In genomic region chr2:46988230-46988629, GRCh38 we compare ENCODE assay signal across 14 cellular contexts. TPM values are rescaled to one million over a fixed set of nuclear protein-coding genes. Genes with fewer than 3 reads are reported as not detected.
DNase-seq lines count a peak whose midpoint lies in the region; ATAC-seq, FAIRE-seq and TF ChIP-seq lines count a peak whose summit lies in the region.
"Had no signal": no experiment of that assay in that cellular context is flagged by ENCODE, and none has a peak within 500 bp of the region (broad histone marks: within the 10 kb centered on the region; RNA-seq: fewer than 3 reads in every experiment).

No MANE protein-coding gene starts in this region.

- 83% methylated on average over 3 of the region's 3 CpGs for WGBS in A549 (ENCODE audit: missing lambda C conversion rate)
- 61% methylated on average over 3 of the region's 3 CpGs for WGBS in esophagus muscularis mucosa
- WGBS in prostate gland: 76% methylated on average over 3 of the region's 3 CpGs
- 52 to 55% methylated on average over 3 of the region's 3 CpGs for WGBS in testis, 2 donors

- TF ChIP-seq EP300 in A549 (IDR thresholded peaks at IDR 0.05) (no peak), esophagus muscularis mucosa (IDR thresholded peaks at IDR 0.05) (no peak)

- CTCF ChIA-PET in A549 (lab: Yijun Ruan, JAX) (interaction anchor here (1.0 to 2.5 kb wide), 4 partner anchors 33 to 206 kb away, joined by 3 to 11 read pairs (median 6); no protein-coding TSS in a partner anchor), Panc1 (lab: Charles Lee) (interaction anchor here (0.7 kb wide), 1 partner anchor 91 kb away, joined by 3 read pairs; no protein-coding TSS in a partner anchor), OCI-LY7 (lab: Charles Lee; ENCODE audit: unreplicated experiment) (interaction anchor here (0.6 kb wide), 1 partner anchor 74 kb away, joined by 4 read pairs; no protein-coding TSS in a partner anchor)

- H2AFZ ChIP-seq in OCI-LY7 (ENCODE audit: low read length): no peak overlapping the region

- no peak for FAIRE-seq in A549 (lab: Jason Lieb, UNC)
- FAIRE-seq: D721Med, K562 had no signal

- no peak for TF ChIP-seq POLR2A in A549 (IDR thresholded peaks at IDR 0.05; ENCODE audit: low read length)
- no peak for TF ChIP-seq POLR2A in esophagus muscularis mucosa (IDR thresholded peaks at IDR 0.05; ENCODE audit: low read depth)
- no peak for TF ChIP-seq POLR2A in prostate gland (IDR thresholded peaks at IDR 0.05)
- TF ChIP-seq POLR2A in testis (IDR thresholded peaks at IDR 0.05): no peak

- H3K36me3 ChIP-seq in Panc1 (ENCODE audit: control insufficient read depth, insufficient read depth, low read length) (no peaks in the 10 kb centered on the region), esophagus muscularis mucosa (peaks cover 0 to 9% (median 4%) of the 10 kb centered on the region in 4 donors), prostate gland (no peaks in the 10 kb centered on the region), OCI-LY7 (ENCODE audit: insufficient read depth, low read length) (peaks cover 76% of the 10 kb centered on the region), testis (ENCODE audit: low read depth, missing control alignments) (no peaks in the 10 kb centered on the region)

- H3K27ac ChIP-seq in A549 (peak overlapping the region; percentile 92 to 94), Panc1 (ENCODE audit: low read length) (peak overlapping the region; percentile 20; the same call in 1 of the 2 replicates), esophagus muscularis mucosa (replicated peaks in 1 of 4) (peak overlapping the region; percentile 84 to 90 (median 86)), prostate gland (peak overlapping the region; percentile 62 to 71), OCI-LY7 (ENCODE audit: low read depth, low read length, poor library complexity, severe bottlenecking) (no peak overlapping the region), testis (peak overlapping the region in 1 of 2 donors; percentile 81)

- ATAC-seq in A549 (no peak), Panc1 (no peak), HG02938 (IDR thresholded peaks at IDR 0.05; ENCODE audit: unreplicated experiment) (no peak), HG03457 (IDR thresholded peaks at IDR 0.05; ENCODE audit: unreplicated experiment) (no peak)
- ATAC-seq: activated CD8-positive, alpha-beta T cell treated with anti-CD3 and anti-CD28 coated beads, Interleukin-2, amount 10 ng/mL, durations not matched to agents 7 days and 5 days; K562 had no signal

- in situ Hi-C loops in Panc1 (cut with HindIII; ENCODE audit: low pct_unique_long_range_greater_than_20kb, low sequenced_read_pairs): no loop called here

- H3K4me2 ChIP-seq in A549 (peak overlapping the region; percentile 68; the same call in 1 of the 3 replicates), OCI-LY7 (ENCODE audit: low read length) (no peak overlapping the region)

- H3K79me2 ChIP-seq in OCI-LY7 (ENCODE audit: insufficient read depth, low read depth, low read length): peaks cover 12% of the 10 kb centered on the region; the same call in 1 of the 2 replicates

- peaks cover 62% of the 10 kb centered on the region for H3K4me1 ChIP-seq in A549
- H3K4me1 ChIP-seq in Panc1 (ENCODE audit: control insufficient read depth, insufficient read depth, low read length): peaks cover 32% of the 10 kb centered on the region
- H3K4me1 ChIP-seq in esophagus muscularis mucosa: peaks cover 65 to 97% (median 90%) of the 10 kb centered on the region in 4 donors
- H3K4me1 ChIP-seq in prostate gland (replicated peaks): peaks cover 20% of the 10 kb centered on the region
- peaks cover 54% of the 10 kb centered on the region for H3K4me1 ChIP-seq in OCI-LY7 (ENCODE audit: insufficient read depth, low read length, poor library complexity, severe bottlenecking)
- H3K4me1 ChIP-seq in testis: peaks cover 78% of the 10 kb centered on the region

- H3K9me3 ChIP-seq in A549 (no peaks in the 10 kb centered on the region), Panc1 (ENCODE audit: control insufficient read depth, insufficient read depth, low read depth, low read length) (no peaks in the 10 kb centered on the region), esophagus muscularis mucosa (no peaks in the 10 kb centered on the region), prostate gland (no peaks in the 10 kb centered on the region), OCI-LY7 (ENCODE audit: low read length) (no peaks in the 10 kb centered on the region), testis (no peaks in the 10 kb centered on the region)

- DNase-seq in A549 (ENCODE audit: low read depth in 1 of 2, low spot score in 1 of 2) (no peak), Panc1 (ENCODE audit: low read depth, low spot score) (no peak), esophagus muscularis mucosa (ENCODE audit: extremely low spot score) (no peak), prostate gland (ENCODE audit: low spot score) (no peak), OCI-LY7 (ENCODE audit: low spot score) (no peak), testis (no peak)
- DNase-seq: activated CD8-positive, alpha-beta T cell treated with anti-CD3 and anti-CD28 coated beads, Interleukin-2, amount 10 ng/mL, durations not matched to agents 7 days and 5 days; effector memory CD4-positive, alpha-beta T cell; NCI-H1105 treated with DMSO at 0.1 percent for 48 hours; stimulated activated CD8-positive, alpha-beta memory T cell treated with anti-CD3 and anti-CD28 coated beads, Interleukin-4, amount 100 ng/mL, for 48 hours had no signal

- H3K27me3 ChIP-seq in Panc1 (ENCODE audit: control insufficient read depth, insufficient read depth, low read length) (no peaks in the 10 kb centered on the region), esophagus muscularis mucosa (no peaks in the 10 kb centered on the region), prostate gland (replicated peaks; ENCODE audit: insufficient read depth) (no peaks in the 10 kb centered on the region), testis (no peaks in the 10 kb centered on the region)

- no peaks in the 10 kb centered on the region for H3K9me2 ChIP-seq in OCI-LY7 (ENCODE audit: insufficient read depth, low read length)

- no peak for TF ChIP-seq RAD21 in A549 (conservative IDR thresholded peaks at IDR 0.05 in 1 of 2, IDR thresholded peaks at IDR 0.05 in 1 of 2)

- H3K4me3 ChIP-seq in A549: no peak overlapping the region
- no peak overlapping the region for H3K4me3 ChIP-seq in Panc1 (ENCODE audit: low read depth in 2 of 2, low read length in 2 of 2)
- no peak overlapping the region for H3K4me3 ChIP-seq in esophagus muscularis mucosa
- H3K4me3 ChIP-seq in prostate gland: no peak overlapping the region
- no peak overlapping the region for H3K4me3 ChIP-seq in OCI-LY7 (ENCODE audit: low read depth, low read length, poor library complexity, severe bottlenecking)
- no peak overlapping the region for H3K4me3 ChIP-seq in testis
- H3K4me3 ChIP-seq: K562 had no signal

- intact Hi-C loops in Panc1 (cut with micrococcal nuclease; ENCODE audit: unreplicated experiment): no loop called here
- intact Hi-C loops in esophagus muscularis mucosa (cut with DNase I): no loop called here
- intact Hi-C loops in prostate gland (cut with DNase I): no loop called here
- intact Hi-C loops in OCI-LY7 (cut with micrococcal nuclease; ENCODE audit: unreplicated experiment): no loop called here
- intact Hi-C loops in testis (cut with DNase I; ENCODE audit: low total_unique reads): no loop called here

- H4K20me1 ChIP-seq in OCI-LY7 (ENCODE audit: insufficient read depth, low read length): 0 out of 2 replicates have a peak, but pooled peaks cover 3% of the 10 kb centered on the region

- POLR2A ChIA-PET in A549 (lab: Yijun Ruan, JAX) (no interaction called here), Panc1 (lab: Charles Lee) (no interaction called here), OCI-LY7 (lab: Charles Lee) (no interaction called here)

- no peak for TF ChIP-seq CTCF in A549 (IDR thresholded peaks at IDR 0.05)
- TF ChIP-seq CTCF in Panc1 (IDR thresholded peaks at IDR 0.05): no peak
- TF ChIP-seq CTCF in esophagus muscularis mucosa (IDR thresholded peaks at IDR 0.05): no peak
- TF ChIP-seq CTCF in prostate gland (IDR thresholded peaks at IDR 0.05): no peak
- no peak for TF ChIP-seq CTCF in OCI-LY7 (conservative IDR thresholded peaks at IDR 0.05; ENCODE audit: low read length)
- no peak for TF ChIP-seq CTCF in testis (IDR thresholded peaks at IDR 0.05)

- BruUV-seq in Panc1 (replicated peaks; lab: Mats Ljungman, UMichigan) (no TSS peak), OCI-LY7 (replicated peaks; lab: Mats Ljungman, UMichigan) (no TSS peak)

TF ChIP-seq in A549, 52 proteins besides CTCF, POLR2A, EP300 and RAD21:
- TF ChIP-seq MYC (IDR thresholded peaks at IDR 0.05; ENCODE audit: borderline replicate concordance, low read length) (no peak), RFX5 (IDR thresholded peaks at IDR 0.05) (no peak), KDM1A (IDR thresholded peaks at IDR 0.05; ENCODE audit: low read depth) (no peak), POLR2AphosphoS2 (conservative IDR thresholded peaks at IDR 0.05; ENCODE audit: low read length) (no peak), JUN (IDR thresholded peaks at IDR 0.05) (no peak), MAFK (IDR thresholded peaks at IDR 0.05; ENCODE audit: partially characterized antibody) (no peak)
TF ChIP-seq in A549: peak in this region for 0.

RNA-seq across cellular contexts. Expression of gene TTC7A, which starts 47.2 kb away (rescaled TPM):
- polyA plus RNA-seq in A549 (2011; rRNA removed) (17.3 and 19.6 TPM in 2 replicates), A549 (2017; fragmentation: RNase III; extraction: RNeasy Plus Mini Kit Qiagen cat#74134 plus additional on column Dnase treatment) (30.7 to 31.4 TPM (median 31.3 TPM) in 3 replicates), testis (ENCODE audit: insufficient read depth, low read depth, low replicate concordance) (111 TPM)
- 34.9 and 40.3 TPM in 2 replicates for polyA plus RNA-seq in A549 (2012; cell fraction: cytosol; rRNA removed)
- polyA plus RNA-seq in A549 (2012; cell fraction: nucleus; rRNA removed): 92.4 and 101 TPM in 2 replicates
- polyA minus RNA-seq in A549 (2011; rRNA and poly(A)+ RNA removed): 16.7 and 28.0 TPM in 2 replicates
- total RNA-seq in Panc1 (2021; ENCODE audit: unreplicated experiment) (11.9 TPM), esophagus muscularis mucosa (10 to 100 TPM; 17.1 to 38.0 (median 24.8) TPM), prostate gland (10 to 100 TPM; 19.3 to 64.4 TPM), OCI-LY7 (2022) (75.1 and 76.2 TPM in 2 replicates), testis (100 to 1,000 TPM in 1 of 2 donors, 10 to 100 TPM in 1; 96.7 to 171 TPM)
- polyA plus RNA-seq in Panc1 (2012; ENCODE audit: insufficient read length): 12.5 TPM
- 51.9 and 64.1 TPM in 2 replicates for total RNA-seq in OCI-LY7 (2014; rRNA removed; shearing (Covaris generic))
